Comparison of ENCODE assay signal across 13 cellular contexts in genomic region chr2:120134263-120134662, GRCh38.
DNase-seq lines count a peak whose midpoint lies in the region; ATAC-seq and TF ChIP-seq lines count a peak whose summit lies in the region.
"Had no signal": no experiment of that assay in that cellular context is flagged by ENCODE, and none has a peak within 500 bp of the region (broad histone marks: within the 10 kb centered on the region; RNA-seq: fewer than 3 reads in every experiment).

No MANE protein-coding gene starts in this region.

- DNase-seq in ACHN (peak; percentile 83), HPDE6-E6E7 (ENCODE audit: extremely low spot score) (peak; percentile 81), astrocyte of the cerebellum (ENCODE audit: low read depth) (peak; percentile 97), NCI-H1694 (lab: John Stamatoyannopoulos, UW) (no peak), NCI-H2107 (lab: John Stamatoyannopoulos, UW) (no peak)
- DNase-seq in activated CD4-positive, alpha-beta T cell treated with anti-CD3 and anti-CD28 coated beads for 36 hours: no peak
- DNase-seq: activated CD4-positive, CD25-positive, alpha-beta regulatory T cell treated with anti-CD3 and anti-CD28 coated beads, Interleukin-2, amount 50 U/mL, for 72 hours; activated naive CD4-positive, alpha-beta T cell treated with anti-CD3 and anti-CD28 coated beads for 36 hours; C1 segment of cervical spinal cord; NCI-H1417 had no signal

- H3K27ac ChIP-seq in iPS-18a (ENCODE audit: low read length): peak overlapping the region; percentile 36

- POLR2A ChIA-PET in activated CD4-positive, alpha-beta T cell treated with anti-CD3 and anti-CD28 coated beads for 36 hours (lab: Charles Lee): no interaction called here

- H3K27me3 ChIP-seq in iPS-18a (ENCODE audit: control insufficient read depth, insufficient read depth, low read length): no peaks in the 10 kb centered on the region

- H3K36me3 Mint-ChIP-seq in activated CD4-positive, alpha-beta T cell treated with anti-CD3 and anti-CD28 coated beads for 36 hours (ENCODE audit: low read depth): peaks cover 9% of the 10 kb centered on the region
- H3K36me3 Mint-ChIP-seq: stimulated activated effector memory CD8-positive, alpha-beta T cell treated with anti-CD3 and anti-CD28 coated beads, Interleukin-12 subunit alpha, Interleukin-12 subunit beta, amount 100 ng/mL, for 72 hours had no signal

- no peak overlapping the region for H3K4me3 Mint-ChIP-seq in activated CD4-positive, alpha-beta T cell treated with anti-CD3 and anti-CD28 coated beads for 36 hours
- H3K4me3 Mint-ChIP-seq: activated naive CD4-positive, alpha-beta T cell treated with anti-CD3 and anti-CD28 coated beads for 36 hours; stimulated activated effector memory CD8-positive, alpha-beta T cell treated with anti-CD3 and anti-CD28 coated beads, Interleukin-12 subunit alpha, Interleukin-12 subunit beta, amount 100 ng/mL, for 72 hours had no signal

- CTCF ChIA-PET in activated CD4-positive, alpha-beta T cell treated with anti-CD3 and anti-CD28 coated beads for 36 hours (lab: Charles Lee): interaction anchor here (0.6 to 1.0 kb wide), 2 partner anchors 387 to 548 kb away, joined by 3 read pairs; no protein-coding TSS in a partner anchor

- peaks cover 6% of the 10 kb centered on the region for H3K9me3 Mint-ChIP-seq in activated CD4-positive, alpha-beta T cell treated with anti-CD3 and anti-CD28 coated beads for 36 hours (ENCODE audit: low read depth)

- peaks cover 10% of the 10 kb centered on the region for H3K36me3 ChIP-seq in iPS-18a (ENCODE audit: control insufficient read depth, low read depth, low read length)

- no peaks in the 10 kb centered on the region for H3K9me3 ChIP-seq in iPS-18a (ENCODE audit: control insufficient read depth, low read depth, low read length)

- H3K4me1 ChIP-seq in iPS-18a (ENCODE audit: control insufficient read depth, low read depth, low read length): peaks cover 10% of the 10 kb centered on the region

- in situ Hi-C loops in ACHN (cut with HindIII; ENCODE audit: low pct_ligation_motif_present, low pct_unique_long_range_greater_than_20kb, low sequenced_read_pairs): no loop called here
- in situ Hi-C loops in astrocyte of the cerebellum (cut with HindIII; ENCODE audit: low sequenced_read_pairs): no loop called here

- H3K4me3 ChIP-seq in astrocyte of the cerebellum (ENCODE audit: low read depth, low read length) (no peak overlapping the region), iPS-18a (ENCODE audit: low read length) (no peak overlapping the region)

- H3K4me1 Mint-ChIP-seq in activated CD4-positive, alpha-beta T cell treated with anti-CD3 and anti-CD28 coated beads for 36 hours: no peaks in the 10 kb centered on the region
- H3K4me1 Mint-ChIP-seq: stimulated activated effector memory CD8-positive, alpha-beta T cell treated with anti-CD3 and anti-CD28 coated beads, Interleukin-12 subunit alpha, Interleukin-12 subunit beta, amount 100 ng/mL, for 72 hours had no signal

- no peak overlapping the region for H3K27ac Mint-ChIP-seq in activated CD4-positive, alpha-beta T cell treated with anti-CD3 and anti-CD28 coated beads for 36 hours
- H3K27ac Mint-ChIP-seq: activated naive CD4-positive, alpha-beta T cell treated with anti-CD3 and anti-CD28 coated beads for 36 hours; stimulated activated effector memory CD8-positive, alpha-beta T cell treated with anti-CD3 and anti-CD28 coated beads, Interleukin-12 subunit alpha, Interleukin-12 subunit beta, amount 100 ng/mL, for 72 hours had no signal

- no peaks in the 10 kb centered on the region for H3K27me3 Mint-ChIP-seq in activated CD4-positive, alpha-beta T cell treated with anti-CD3 and anti-CD28 coated beads for 36 hours

- TF ChIP-seq CTCF in astrocyte of the cerebellum (IDR thresholded peaks at IDR 0.05; ENCODE audit: low read depth, low read length, missing control alignments): no peak

- intact Hi-C loops in activated CD4-positive, alpha-beta T cell treated with anti-CD3 and anti-CD28 coated beads for 36 hours (cut with DNase I, micrococcal nuclease): no loop called here

- no peak for ATAC-seq in GM19463 (IDR thresholded peaks at IDR 0.05; ENCODE audit: unreplicated experiment)
- ATAC-seq in activated CD4-positive, alpha-beta T cell treated with anti-CD3 and anti-CD28 coated beads for 36 hours: no peak
- ATAC-seq: stimulated activated effector memory CD8-positive, alpha-beta T cell treated with anti-CD3 and anti-CD28 coated beads, Interleukin-12 subunit alpha, Interleukin-12 subunit beta, amount 100 ng/mL, for 72 hours had no signal

- no peak overlapping the region for H3K9ac ChIP-seq in iPS-18a (ENCODE audit: low read length)

Comparison
In these comparisons a context has a peak if more than half of its experiments do, and no peak if none do; other contexts are left out.
1. DNase-seq: peak in ACHN (single experiment), HPDE6-E6E7 (single experiment) and astrocyte of the cerebellum (single experiment); none in NCI-H1694 (single experiment), activated CD4-positive, alpha-beta T cell treated with anti-CD3 and anti-CD28 coated beads for 36 hours (single experiment) and NCI-H2107 (single experiment).